ENCODE assay signal across 17 cellular contexts in the genomic region with DNA sequence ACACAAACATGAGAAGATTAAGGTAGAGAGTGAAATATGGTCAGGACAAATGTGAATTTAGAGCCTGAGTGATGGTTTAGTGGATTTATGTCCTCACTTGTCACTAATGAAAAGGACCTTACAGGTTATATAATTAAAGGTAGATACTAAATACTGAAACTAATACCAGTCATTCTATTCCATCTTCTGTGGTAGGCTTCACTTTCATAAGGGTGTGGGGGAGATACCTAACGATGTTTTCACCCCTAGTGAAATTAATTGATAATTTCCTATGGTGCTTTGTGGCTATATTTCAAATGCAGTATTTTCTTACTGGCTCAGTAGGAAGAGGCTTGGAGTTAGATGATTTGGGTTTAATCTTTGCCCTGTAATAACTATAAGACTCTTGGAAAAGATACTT. TPM values are rescaled to one million over a fixed set of nuclear protein-coding genes. Genes with fewer than 3 reads are reported as not detected.
A peak's percentile ranks its signal among the peaks of the same experiment; 100 is the strongest.
DNase-seq lines count a peak whose midpoint lies in the region; ATAC-seq and TF ChIP-seq lines count a peak whose summit lies in the region.
"Had no signal": no experiment of that assay in that cellular context is flagged by ENCODE, and none has a peak within 500 bp of the region (broad histone marks: within the 10 kb centered on the region; RNA-seq: fewer than 3 reads in every experiment).

No MANE protein-coding gene starts in this region.

- in situ Hi-C loops in transverse colon (cut with MboI; ENCODE audit: low pct_ligation_motif_present in 1 of 4, low pct_unique_long_range_greater_than_20kb in 1 of 4, low sequenced_read_pairs in 3 of 4): no loop called here

- H3K4me3 ChIP-seq in HEK293 (ENCODE audit: low read depth, low read length) (no peak overlapping the region), parathyroid adenoma (ENCODE audit: low read depth, low read length) (peak overlapping the region; percentile 1), transverse colon (no peak overlapping the region)
- H3K4me3 ChIP-seq: body of pancreas, right atrium auricular region, testis had no signal

- WGBS in transverse colon (ENCODE audit: low coverage in 1 of 2), 2 donors: 73 to 80% methylated on average over 1 of the region's 1 CpG

- no peak for TF ChIP-seq EP300 in transverse colon (IDR thresholded peaks at IDR 0.05; ENCODE audit: low read depth)

- TF ChIP-seq POLR2A in transverse colon (IDR thresholded peaks at IDR 0.05): no peak

- intact Hi-C loops in transverse colon (cut with DNase I; ENCODE audit: low total_unique reads): no loop called here
- intact Hi-C loops in natural killer cell (cut with micrococcal nuclease): no loop called here

- H3K36me3 ChIP-seq in HEK293 (ENCODE audit: control insufficient read depth in 2 of 2, insufficient read depth in 1 of 2, low read length in 2 of 2) (peaks cover 0 to 10% of the 10 kb centered on the region in 2 experiments; a peak in 1 of 3 replicates), parathyroid adenoma (ENCODE audit: control insufficient read depth, insufficient read depth, low read length) (no peaks in the 10 kb centered on the region), transverse colon (peaks cover 0 to 4% (median 1%) of the 10 kb centered on the region in 4 donors)

- H3K27me3 Mint-ChIP-seq in natural killer cell (ENCODE audit: low read depth in 2 of 2): peaks cover 0 to 5% of the 10 kb centered on the region in 2 donors

- CTCF ChIA-PET in HEK293 (lab: Yijun Ruan, JAX): interaction anchor here (1.1 kb wide), 1 partner anchor 11 kb away, joined by 3 read pairs; no protein-coding TSS in a partner anchor

- H3K27me3 ChIP-seq in parathyroid adenoma (ENCODE audit: control insufficient read depth, insufficient read depth, low read length) (no peaks in the 10 kb centered on the region), transverse colon (no peaks in the 10 kb centered on the region)
- H3K27me3 ChIP-seq: body of pancreas, right atrium auricular region, testis had no signal

- no peak overlapping the region for H3K27ac ChIP-seq in HEK293 (ENCODE audit: extremely low read depth, low read depth, low read length)
- peak overlapping the region; percentile 68 for H3K27ac ChIP-seq in parathyroid adenoma
- H3K27ac ChIP-seq in transverse colon: no peak overlapping the region
- H3K27ac ChIP-seq: body of pancreas, right atrium auricular region, testis had no signal

- H3K9me3 ChIP-seq in HEK293 (ENCODE audit: control insufficient read depth, insufficient read depth, low read depth, low read length): no peaks in the 10 kb centered on the region
- H3K9me3 ChIP-seq in parathyroid adenoma (ENCODE audit: control insufficient read depth, low read length): no peaks in the 10 kb centered on the region
- no peaks in the 10 kb centered on the region for H3K9me3 ChIP-seq in transverse colon
- H3K9me3 ChIP-seq: testis had no signal

- TF ChIP-seq CTCF in HEK293 (tag by site-specific recombination; IDR thresholded peaks at IDR 0.05) (no peak), parathyroid adenoma (IDR thresholded peaks at IDR 0.05) (no peak), transverse colon (IDR thresholded peaks at IDR 0.05) (no peak), natural killer cell (IDR thresholded peaks at IDR 0.05) (no peak)

- H3K9me3 Mint-ChIP-seq in natural killer cell: no peaks in the 10 kb centered on the region

- H3K4me1 ChIP-seq in HEK293 (ENCODE audit: control insufficient read depth, insufficient read depth, low read length) (peaks cover 33% of the 10 kb centered on the region), parathyroid adenoma (peaks cover 66% of the 10 kb centered on the region), transverse colon (peaks cover 0 to 18% (median 9%) of the 10 kb centered on the region in 4 donors)
- H3K4me1 ChIP-seq: body of pancreas had no signal

- H3K4me1 Mint-ChIP-seq in natural killer cell: peaks cover 0 to 7% of the 10 kb centered on the region in 2 donors

- no peak overlapping the region for H3K9ac ChIP-seq in parathyroid adenoma

- no peak overlapping the region for H2AFZ ChIP-seq in parathyroid adenoma

- peaks cover 64% of the 10 kb centered on the region for H3K79me2 ChIP-seq in parathyroid adenoma

- H3K27ac Mint-ChIP-seq in natural killer cell: no peak overlapping the region
- H3K27ac Mint-ChIP-seq: naive thymus-derived CD4-positive, alpha-beta T cell had no signal

- DNase-seq in hippocampal formation (lab: John Stamatoyannopoulos, UW) (no peak), transverse colon (no peak), natural killer cell (no peak)
- DNase-seq: activated naive CD4-positive, alpha-beta T cell treated with Interleukin-2 at 50 U/mL for 16 hours; body of pancreas; left ventricle myocardium superior; naive thymus-derived CD4-positive, alpha-beta T cell; NCI-H187 treated with DMSO at 0.1 percent for 48 hours; NCI-H524 treated with DMSO at 0.1 percent for 48 hours; SW 1271; testis had no signal

- POLR2A ChIA-PET in HEK293 (lab: Yijun Ruan, JAX): interaction anchor here (1.0 kb wide), 1 partner anchor 30 kb away, joined by 5 read pairs; no protein-coding TSS in a partner anchor

- H3K4me3 Mint-ChIP-seq in natural killer cell: no peak overlapping the region
- H3K4me3 Mint-ChIP-seq: naive thymus-derived CD4-positive, alpha-beta T cell had no signal

- peak overlapping the region; percentile 34 for H3K4me2 ChIP-seq in parathyroid adenoma (ENCODE audit: low read length)

- no peaks in the 10 kb centered on the region for H3K36me3 Mint-ChIP-seq in natural killer cell

- ATAC-seq in GM18868 (IDR thresholded peaks at IDR 0.05; ENCODE audit: unreplicated experiment) (peak; percentile 67), HG03469 (IDR thresholded peaks at IDR 0.05; ENCODE audit: unreplicated experiment) (peak; percentile 51), natural killer cell (no peak)
- ATAC-seq: body of pancreas; left ventricle myocardium superior; naive thymus-derived CD4-positive, alpha-beta T cell; PC-3 had no signal

TF ChIP-seq in HEK293, 187 proteins besides CTCF, POLR2A, EP300 and RAD21:
- no peak for TF ChIP-seq ZNF777 (tag by site-specific recombination; IDR thresholded peaks at IDR 0.05; ENCODE audit: borderline replicate concordance)
- TF ChIP-seq ZBTB48 (tag by site-specific recombination; IDR thresholded peaks at IDR 0.05): no peak
- no peak for TF ChIP-seq SALL2 (tag by site-specific recombination; IDR thresholded peaks at IDR 0.05; ENCODE audit: borderline replicate concordance)
- TF ChIP-seq PRDM6 (tag by site-specific recombination; IDR thresholded peaks at IDR 0.05): 0 out of 2 replicates have a peak, but pooled peaks have one; percentile 10
- TF ChIP-seq, protein P1, sequence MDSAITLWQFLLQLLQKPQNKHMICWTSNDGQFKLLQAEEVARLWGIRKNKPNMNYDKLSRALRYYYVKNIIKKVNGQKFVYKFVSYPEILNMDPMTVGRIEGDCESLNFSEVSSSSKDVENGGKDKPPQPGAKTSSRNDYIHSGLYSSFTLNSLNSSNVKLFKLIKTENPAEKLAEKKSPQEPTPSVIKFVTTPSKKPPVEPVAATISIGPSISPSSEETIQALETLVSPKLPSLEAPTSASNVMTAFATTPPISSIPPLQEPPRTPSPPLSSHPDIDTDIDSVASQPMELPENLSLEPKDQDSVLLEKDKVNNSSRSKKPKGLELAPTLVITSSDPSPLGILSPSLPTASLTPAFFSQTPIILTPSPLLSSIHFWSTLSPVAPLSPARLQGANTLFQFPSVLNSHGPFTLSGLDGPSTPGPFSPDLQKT (IDR thresholded peaks at IDR 0.05; ENCODE audit: borderline replicate concordance, low read depth, low read length): no peak
- peak; percentile 81 for TF ChIP-seq PRDM1 (tag by site-specific recombination; IDR thresholded peaks at IDR 0.05)

RNA-seq across cellular contexts. Expression of gene RNF217, which starts 21.1 kb away (rescaled TPM):
- 10 to 100 TPM in 3 of 4 donors, 1 to 10 TPM in 1; 6.0 to 24.3 (median 16.0) TPM for total RNA-seq in transverse colon
- 1 to 10 TPM; 3.3 to 9.5 (median 4.4) TPM for total RNA-seq in natural killer cell

Comparison
In these comparisons a context has a peak if more than half of its experiments do, and no peak if none do; other contexts are left out.
1. ATAC-seq: peak in GM18868 (single experiment) and HG03469 (single experiment); none in natural killer cell (0 of 3).